In the genomic region with DNA sequence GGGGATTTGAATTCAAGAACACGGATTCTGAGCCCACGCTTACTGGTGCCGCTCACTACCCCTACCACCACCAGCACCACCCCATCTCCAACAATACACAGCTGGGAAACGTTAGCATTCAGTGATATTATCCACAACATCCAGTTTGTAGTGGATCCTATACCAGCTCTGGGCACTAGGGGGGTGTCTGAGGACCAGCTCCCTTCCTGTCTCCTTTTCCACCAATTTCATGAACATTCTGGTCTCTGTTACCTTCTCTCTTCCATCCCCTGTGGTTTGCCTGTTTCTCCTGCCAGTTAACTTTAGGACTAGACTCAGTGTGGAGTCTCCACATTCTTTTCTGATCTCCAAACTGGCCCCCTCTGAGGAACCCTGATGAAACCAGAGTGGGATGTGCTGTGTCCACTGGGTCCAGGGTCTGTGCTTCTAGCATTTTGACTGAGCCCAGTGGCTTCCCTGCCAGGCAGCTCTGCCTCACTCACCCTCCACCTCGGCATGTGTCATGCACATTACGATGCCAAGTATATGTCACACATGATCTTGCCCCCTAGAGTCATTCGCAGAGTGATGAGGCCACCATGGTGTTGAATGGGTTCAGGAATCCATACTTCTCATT, we compare ENCODE assay signal across 2 cellular contexts.
TF ChIP-seq lines count a peak whose summit lies in the region.

No MANE protein-coding gene starts in this region.

TF ChIP-seq in HCT116, 20 proteins besides CTCF, POLR2A, EP300 and RAD21 (continued from another document):
- TF ChIP-seq, protein P1, sequence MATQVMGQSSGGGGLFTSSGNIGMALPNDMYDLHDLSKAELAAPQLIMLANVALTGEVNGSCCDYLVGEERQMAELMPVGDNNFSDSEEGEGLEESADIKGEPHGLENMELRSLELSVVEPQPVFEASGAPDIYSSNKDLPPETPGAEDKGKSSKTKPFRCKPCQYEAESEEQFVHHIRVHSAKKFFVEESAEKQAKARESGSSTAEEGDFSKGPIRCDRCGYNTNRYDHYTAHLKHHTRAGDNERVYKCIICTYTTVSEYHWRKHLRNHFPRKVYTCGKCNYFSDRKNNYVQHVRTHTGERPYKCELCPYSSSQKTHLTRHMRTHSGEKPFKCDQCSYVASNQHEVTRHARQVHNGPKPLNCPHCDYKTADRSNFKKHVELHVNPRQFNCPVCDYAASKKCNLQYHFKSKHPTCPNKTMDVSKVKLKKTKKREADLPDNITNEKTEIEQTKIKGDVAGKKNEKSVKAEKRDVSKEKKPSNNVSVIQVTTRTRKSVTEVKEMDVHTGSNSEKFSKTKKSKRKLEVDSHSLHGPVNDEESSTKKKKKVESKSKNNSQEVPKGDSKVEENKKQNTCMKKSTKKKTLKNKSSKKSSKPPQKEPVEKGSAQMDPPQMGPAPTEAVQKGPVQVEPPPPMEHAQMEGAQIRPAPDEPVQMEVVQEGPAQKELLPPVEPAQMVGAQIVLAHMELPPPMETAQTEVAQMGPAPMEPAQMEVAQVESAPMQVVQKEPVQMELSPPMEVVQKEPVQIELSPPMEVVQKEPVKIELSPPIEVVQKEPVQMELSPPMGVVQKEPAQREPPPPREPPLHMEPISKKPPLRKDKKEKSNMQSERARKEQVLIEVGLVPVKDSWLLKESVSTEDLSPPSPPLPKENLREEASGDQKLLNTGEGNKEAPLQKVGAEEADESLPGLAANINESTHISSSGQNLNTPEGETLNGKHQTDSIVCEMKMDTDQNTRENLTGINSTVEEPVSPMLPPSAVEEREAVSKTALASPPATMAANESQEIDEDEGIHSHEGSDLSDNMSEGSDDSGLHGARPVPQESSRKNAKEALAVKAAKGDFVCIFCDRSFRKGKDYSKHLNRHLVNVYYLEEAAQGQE (IDR thresholded peaks at IDR 0.05; ENCODE audit: low read depth): no peak
- TF ChIP-seq, protein P2, sequence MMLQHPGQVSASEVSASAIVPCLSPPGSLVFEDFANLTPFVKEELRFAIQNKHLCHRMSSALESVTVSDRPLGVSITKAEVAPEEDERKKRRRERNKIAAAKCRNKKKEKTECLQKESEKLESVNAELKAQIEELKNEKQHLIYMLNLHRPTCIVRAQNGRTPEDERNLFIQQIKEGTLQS (IDR thresholded peaks at IDR 0.05): no peak
- TF ChIP-seq SP1 (IDR thresholded peaks at IDR 0.05; ENCODE audit: low read depth) (no peak), CEBPB (IDR thresholded peaks at IDR 0.05; ENCODE audit: low read depth) (no peak), EGR1 (IDR thresholded peaks at IDR 0.05; ENCODE audit: low read depth) (no peak), JUND (IDR thresholded peaks at IDR 0.05) (no peak), CBX3 (IDR thresholded peaks at IDR 0.05; ENCODE audit: low read depth) (no peak)
- TF ChIP-seq, protein P3, sequence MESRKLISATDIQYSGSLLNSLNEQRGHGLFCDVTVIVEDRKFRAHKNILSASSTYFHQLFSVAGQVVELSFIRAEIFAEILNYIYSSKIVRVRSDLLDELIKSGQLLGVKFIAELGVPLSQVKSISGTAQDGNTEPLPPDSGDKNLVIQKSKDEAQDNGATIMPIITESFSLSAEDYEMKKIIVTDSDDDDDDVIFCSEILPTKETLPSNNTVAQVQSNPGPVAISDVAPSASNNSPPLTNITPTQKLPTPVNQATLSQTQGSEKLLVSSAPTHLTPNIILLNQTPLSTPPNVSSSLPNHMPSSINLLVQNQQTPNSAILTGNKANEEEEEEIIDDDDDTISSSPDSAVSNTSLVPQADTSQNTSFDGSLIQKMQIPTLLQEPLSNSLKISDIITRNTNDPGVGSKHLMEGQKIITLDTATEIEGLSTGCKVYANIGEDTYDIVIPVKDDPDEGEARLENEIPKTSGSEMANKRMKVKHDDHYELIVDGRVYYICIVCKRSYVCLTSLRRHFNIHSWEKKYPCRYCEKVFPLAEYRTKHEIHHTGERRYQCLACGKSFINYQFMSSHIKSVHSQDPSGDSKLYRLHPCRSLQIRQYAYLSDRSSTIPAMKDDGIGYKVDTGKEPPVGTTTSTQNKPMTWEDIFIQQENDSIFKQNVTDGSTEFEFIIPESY (IDR thresholded peaks at IDR 0.05; ENCODE audit: extremely low read depth, insufficient replicate concordance, low read length): no peak

TF ChIP-seq in liver, 16 proteins besides CTCF, POLR2A, EP300 and RAD21 (continued from another document):
- TF ChIP-seq EGR1 (IDR thresholded peaks at IDR 0.05; ENCODE audit: low read depth in 2 of 2) (no peak), NR2F2 (IDR thresholded peaks at IDR 0.05) (no peak), GABPA (IDR thresholded peaks at IDR 0.05 in 1 of 2, conservative IDR thresholded peaks at IDR 0.05 in 1 of 2) (no peak), FOXA1 (IDR thresholded peaks at IDR 0.05) (no peak)
- TF ChIP-seq, protein P4, sequence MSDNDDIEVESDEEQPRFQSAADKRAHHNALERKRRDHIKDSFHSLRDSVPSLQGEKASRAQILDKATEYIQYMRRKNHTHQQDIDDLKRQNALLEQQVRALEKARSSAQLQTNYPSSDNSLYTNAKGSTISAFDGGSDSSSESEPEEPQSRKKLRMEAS (IDR thresholded peaks at IDR 0.05): no peak
